ENCODE assay signal across 1 cellular context in the genomic region with DNA sequence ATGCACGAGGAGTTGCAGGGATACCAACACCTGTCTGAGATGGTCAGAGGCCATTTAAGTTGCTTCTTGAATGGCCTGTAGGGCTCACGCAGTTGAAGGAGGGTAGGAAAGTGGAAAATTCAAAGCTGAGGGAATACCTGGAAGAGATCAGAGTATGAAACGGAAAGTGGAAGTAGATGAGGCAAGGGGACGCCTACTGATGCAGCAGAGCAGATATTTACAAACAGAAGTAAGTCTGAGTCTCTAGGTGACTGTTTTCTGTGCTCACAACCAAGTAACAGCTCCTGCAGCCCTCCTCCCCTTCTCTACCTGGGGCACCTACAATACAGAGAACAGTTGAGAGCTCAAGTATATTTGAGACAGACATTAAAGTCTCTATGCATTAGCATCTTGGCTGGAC. TPM values are rescaled to one million over a fixed set of nuclear protein-coding genes. Genes with fewer than 3 reads are reported as not detected.
"Had no signal": no experiment of that assay in that cellular context is flagged by ENCODE, and none has a peak within 500 bp of the region (broad histone marks: within the 10 kb centered on the region; RNA-seq: fewer than 3 reads in every experiment).

No MANE protein-coding gene starts in this region.

RNA-seq across cellular contexts. Expression of a gene that starts 57.5 kb away (rescaled TPM):
- total RNA-seq: naive thymus-derived CD4-positive, alpha-beta T cell had no signal
- polyA plus RNA-seq: naive thymus-derived CD4-positive, alpha-beta T cell had no signal

RNA-seq across cellular contexts. Expression of a gene that starts 58.1 kb away (rescaled TPM):
- polyA plus RNA-seq: naive thymus-derived CD4-positive, alpha-beta T cell had no signal
